ENCODE assay signal across 22 cellular contexts in genomic region chr7:118286131-118286530, GRCh38.
"Had no signal": no experiment of that assay in that cellular context is flagged by ENCODE, and none has a peak within 500 bp of the region (broad histone marks: within the 10 kb centered on the region; RNA-seq: fewer than 3 reads in every experiment).

No MANE protein-coding gene starts in this region.

- H3K36me3 ChIP-seq: esophagus squamous epithelium, left lung, lower lobe of right lung, tibial nerve had no signal

- DNase-seq: activated CD4-positive, alpha-beta T cell treated with anti-CD3 and anti-CD28 coated beads for 4 hours; activated CD4-positive, alpha-beta T cell treated with anti-CD3 and anti-CD28 coated beads, Interleukin-2, amount 50 U/mL, for 4 hours; activated CD4-positive, CD25-positive, alpha-beta regulatory T cell; activated naive CD4-positive, alpha-beta T cell; activated T-cell treated with anti-CD3 and anti-CD28 coated beads for 4 hours; activated T-cell treated with anti-CD3 and anti-CD28 coated beads, Interleukin-2, amount 50 U/mL, for 72 hours; anterior cingulate cortex; dermis blood vessel endothelial cell; effector CD8-positive, alpha-beta T cell; esophagus squamous epithelium; left lung; lower lobe of right lung; mesenchymal stem cell; naive thymus-derived CD8-positive, alpha-beta T cell; right cardiac atrium; stimulated activated CD4-positive, alpha-beta T cell treated with anti-CD3 and anti-CD28 coated beads, Interleukin-15, amount 100 ng/mL, for 24 hours; stimulated activated CD4-positive, alpha-beta T cell treated with anti-CD3 and anti-CD28 coated beads, Interleukin-2, amount 100 ng/mL, for 24 hours; stimulated activated naive CD4-positive, alpha-beta T cell; T-helper 2 cell had no signal

- ATAC-seq: activated naive CD4-positive, alpha-beta T cell treated with anti-CD3 and anti-CD28 coated beads, Interleukin-2, amount 50 U/mL, for 72 hours; activated T-cell treated with anti-CD3 and anti-CD28 coated beads, Interleukin-2, amount 50 U/mL, for 72 hours; left lung; lower lobe of right lung; naive thymus-derived CD8-positive, alpha-beta T cell; right cardiac atrium had no signal

- H3K9me3 ChIP-seq: esophagus squamous epithelium, lower lobe of right lung had no signal

- H3K4me1 ChIP-seq: esophagus squamous epithelium, lower lobe of right lung, tibial nerve had no signal

- H3K27me3 ChIP-seq: tibial nerve had no signal

- H3K4me3 ChIP-seq: esophagus squamous epithelium, left lung, lower lobe of right lung, tibial nerve had no signal

- H3K27ac ChIP-seq: epithelial cell of prostate, esophagus squamous epithelium, left lung, lower lobe of right lung, tibial nerve had no signal
